Comparison of ENCODE assay signal across 8 cellular contexts in genomic region chr1:166164995-166165660, GRCh38. TPM values are rescaled to one million over a fixed set of nuclear protein-coding genes. Genes with fewer than 3 reads are reported as not detected.
DNase-seq lines count a peak whose midpoint lies in the region; ATAC-seq lines count a peak whose summit lies in the region.

No MANE protein-coding gene starts in this region.

- H3K4me1 Mint-ChIP-seq in activated naive CD4-positive, alpha-beta T cell treated with anti-CD3 and anti-CD28 coated beads for 36 hours (ENCODE audit: low read depth), result peaks cover 21% of the 10 kb centered on the region

- DNase-seq in activated naive CD4-positive, alpha-beta T cell treated with anti-CD3 and anti-CD28 coated beads for 36 hours, result peak; percentile 25
- DNase-seq in activated naive CD4-positive, alpha-beta T cell treated with Interleukin-2 at 50 U/mL for 16 hours, result no peak
- peak; percentile 62 for DNase-seq in activated CD8-positive, alpha-beta memory T cell treated with anti-CD3 and anti-CD28 coated beads, Interleukin-2, amount 50 U/mL, for 48 hours
- DNase-seq in glomerular endothelial cell (ENCODE audit: extremely low read depth, low read depth, low spot score) (peak; percentile 3), nucleus accumbens (lab: John Stamatoyannopoulos, UW) (peak in 29 of 56 donors; percentile 4 to 68 (median 38)), T-helper 9 cell (no peak)

- intact Hi-C loops in activated naive CD4-positive, alpha-beta T cell treated with anti-CD3 and anti-CD28 coated beads for 36 hours (cut with micrococcal nuclease), result loop anchor here (5.0 to 10.0 kb wide), 5 partner anchors 238 to 790 kb away; partner anchors contain the start of gene ALDH9A1

- H3K27me3 Mint-ChIP-seq in activated naive CD4-positive, alpha-beta T cell treated with anti-CD3 and anti-CD28 coated beads for 36 hours (ENCODE audit: low read depth), result peaks cover 61% of the 10 kb centered on the region

- H3K4me3 Mint-ChIP-seq in activated naive CD4-positive, alpha-beta T cell treated with anti-CD3 and anti-CD28 coated beads for 36 hours, result peak overlapping the region; percentile 71

- ATAC-seq in HG03565 (IDR thresholded peaks at IDR 0.05; ENCODE audit: unreplicated experiment) (peak; percentile 20), GM19452 (IDR thresholded peaks at IDR 0.05; ENCODE audit: unreplicated experiment) (no peak)

- H3K27ac Mint-ChIP-seq in activated naive CD4-positive, alpha-beta T cell treated with anti-CD3 and anti-CD28 coated beads for 36 hours, result no peak overlapping the region

- CTCF ChIA-PET in activated naive CD4-positive, alpha-beta T cell treated with anti-CD3 and anti-CD28 coated beads for 36 hours (lab: Charles Lee), result interaction anchor here (0.8 kb wide), 1 partner anchor 314 kb away, joined by 3 read pairs; no protein-coding TSS in a partner anchor

- H3K36me3 Mint-ChIP-seq in activated naive CD4-positive, alpha-beta T cell treated with anti-CD3 and anti-CD28 coated beads for 36 hours (ENCODE audit: low read depth), result no peaks in the 10 kb centered on the region

- no peaks in the 10 kb centered on the region for H3K9me3 Mint-ChIP-seq in activated naive CD4-positive, alpha-beta T cell treated with anti-CD3 and anti-CD28 coated beads for 36 hours

RNA-seq across cellular contexts. Expression of gene FAM78B, which starts 1.7 kb away (rescaled TPM):
- under 1 TPM in 1 of 2 experiments, not detected in 1; 0.24 TPM for total RNA-seq in activated naive CD4-positive, alpha-beta T cell treated with anti-CD3 and anti-CD28 coated beads for 36 hours
- total RNA-seq in glomerular endothelial cell, result not detected in 2 replicates

Comparison
In these comparisons a context has a peak if more than half of its experiments do, and no peak if none do; other contexts are left out.
1. DNase-seq: peak in activated naive CD4-positive, alpha-beta T cell treated with anti-CD3 and anti-CD28 coated beads for 36 hours (single experiment), activated CD8-positive, alpha-beta memory T cell treated with anti-CD3 and anti-CD28 coated beads, Interleukin-2, amount 50 U/mL, for 48 hours (single experiment), glomerular endothelial cell (single experiment) and nucleus accumbens (29 of 56); none in activated naive CD4-positive, alpha-beta T cell treated with Interleukin-2 at 50 U/mL for 16 hours (single experiment) and T-helper 9 cell (single experiment).